Comparison of ENCODE assay signal across 1 cellular context in the genomic region with DNA sequence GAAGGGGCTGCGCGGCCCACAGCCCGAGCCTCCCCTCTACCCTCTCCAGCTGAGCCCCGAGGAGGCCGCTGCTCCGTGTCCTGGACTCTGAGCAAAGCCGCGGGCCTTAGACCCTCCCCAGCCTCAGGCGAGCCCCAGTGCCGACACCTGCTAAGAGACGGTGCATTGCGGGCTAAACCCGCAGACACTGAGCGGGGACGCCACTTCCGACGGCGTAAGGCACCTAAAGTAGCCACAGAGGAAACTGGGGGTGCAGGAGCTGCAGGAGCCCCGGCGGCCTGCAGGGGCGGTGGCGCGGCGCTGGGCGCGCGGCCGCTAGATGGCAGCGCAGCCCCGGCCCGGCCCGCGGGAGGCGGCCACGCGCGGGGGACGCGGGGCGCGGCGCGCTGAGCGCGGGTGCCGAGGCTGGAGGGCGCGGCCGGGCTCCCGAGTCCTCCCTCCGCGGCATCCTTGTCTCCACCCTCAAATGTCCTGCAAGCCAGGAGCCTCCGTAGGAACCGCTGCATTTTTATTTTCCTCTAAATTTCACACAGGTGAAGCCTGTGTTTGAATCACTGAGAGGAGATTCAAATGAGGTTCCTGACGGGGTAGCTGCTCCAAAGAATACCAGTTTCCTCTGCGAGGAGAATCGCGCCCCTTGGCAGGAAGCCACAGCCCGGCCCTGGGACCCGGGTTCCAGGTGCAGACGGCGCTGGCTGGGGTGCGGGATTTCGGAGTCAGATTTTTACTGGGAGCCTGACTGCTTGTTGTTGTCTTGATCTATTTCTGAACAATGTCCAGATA.
TF ChIP-seq lines count a peak whose summit lies in the region.

No MANE protein-coding gene starts in this region.

TF ChIP-seq in GM23338, 12 proteins besides CTCF, POLR2A, EP300 and RAD21 (continued from another document):
- TF ChIP-seq, protein P1, sequence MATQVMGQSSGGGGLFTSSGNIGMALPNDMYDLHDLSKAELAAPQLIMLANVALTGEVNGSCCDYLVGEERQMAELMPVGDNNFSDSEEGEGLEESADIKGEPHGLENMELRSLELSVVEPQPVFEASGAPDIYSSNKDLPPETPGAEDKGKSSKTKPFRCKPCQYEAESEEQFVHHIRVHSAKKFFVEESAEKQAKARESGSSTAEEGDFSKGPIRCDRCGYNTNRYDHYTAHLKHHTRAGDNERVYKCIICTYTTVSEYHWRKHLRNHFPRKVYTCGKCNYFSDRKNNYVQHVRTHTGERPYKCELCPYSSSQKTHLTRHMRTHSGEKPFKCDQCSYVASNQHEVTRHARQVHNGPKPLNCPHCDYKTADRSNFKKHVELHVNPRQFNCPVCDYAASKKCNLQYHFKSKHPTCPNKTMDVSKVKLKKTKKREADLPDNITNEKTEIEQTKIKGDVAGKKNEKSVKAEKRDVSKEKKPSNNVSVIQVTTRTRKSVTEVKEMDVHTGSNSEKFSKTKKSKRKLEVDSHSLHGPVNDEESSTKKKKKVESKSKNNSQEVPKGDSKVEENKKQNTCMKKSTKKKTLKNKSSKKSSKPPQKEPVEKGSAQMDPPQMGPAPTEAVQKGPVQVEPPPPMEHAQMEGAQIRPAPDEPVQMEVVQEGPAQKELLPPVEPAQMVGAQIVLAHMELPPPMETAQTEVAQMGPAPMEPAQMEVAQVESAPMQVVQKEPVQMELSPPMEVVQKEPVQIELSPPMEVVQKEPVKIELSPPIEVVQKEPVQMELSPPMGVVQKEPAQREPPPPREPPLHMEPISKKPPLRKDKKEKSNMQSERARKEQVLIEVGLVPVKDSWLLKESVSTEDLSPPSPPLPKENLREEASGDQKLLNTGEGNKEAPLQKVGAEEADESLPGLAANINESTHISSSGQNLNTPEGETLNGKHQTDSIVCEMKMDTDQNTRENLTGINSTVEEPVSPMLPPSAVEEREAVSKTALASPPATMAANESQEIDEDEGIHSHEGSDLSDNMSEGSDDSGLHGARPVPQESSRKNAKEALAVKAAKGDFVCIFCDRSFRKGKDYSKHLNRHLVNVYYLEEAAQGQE (IDR thresholded peaks at IDR 0.05; ENCODE audit: unreplicated experiment), result no peak
- no peak for TF ChIP-seq CREB1 (CRISPR knock-in tag; IDR thresholded peaks at IDR 0.05; ENCODE audit: low read depth)
- TF ChIP-seq JUNB (IDR thresholded peaks at IDR 0.05; ENCODE audit: unreplicated experiment), result no peak
TF ChIP-seq in GM23338: peak in this region for 0.
